In genomic region chr11:3014314-3014938, GRCh38 we compare ENCODE assay signal across 13 cellular contexts. TPM values are rescaled to one million over a fixed set of nuclear protein-coding genes. Genes with fewer than 3 reads are reported as not detected.
A peak's percentile ranks its signal among the peaks of the same experiment; 100 is the strongest.
DNase-seq lines count a peak whose midpoint lies in the region; ATAC-seq and TF ChIP-seq lines count a peak whose summit lies in the region.
"Had no signal": no experiment of that assay in that cellular context is flagged by ENCODE, and none has a peak within 500 bp of the region (broad histone marks: within the 10 kb centered on the region; RNA-seq: fewer than 3 reads in every experiment).

No MANE protein-coding gene starts in this region.

- WGBS in esophagus squamous epithelium, 2 donors, result 56 to 61% methylated on average over 9 to 12 of the region's 13 CpGs

- DNase-seq in T-helper 1 cell (peak; percentile 26 to 90 (median 66)), esophagus squamous epithelium (lab: John Stamatoyannopoulos, UW) (no peak), left lobe of liver (ENCODE audit: low spot score) (no peak), KBM-7 (no peak), erythroblast (lab: John Stamatoyannopoulos, UW) (no peak)
- DNase-seq in activated T-cell treated with anti-CD3 and anti-CD28 coated beads, Interleukin-2, amount 50 U/mL, for 24 hours, result peak; percentile 67
- peak; percentile 57 to 61 for DNase-seq in stimulated activated CD8-positive, alpha-beta memory T cell treated with anti-CD3 and anti-CD28 coated beads, Interleukin-7, amount 100 ng/mL, for 4 hours (ENCODE audit: low read depth in 2 of 2)
- DNase-seq: DMS79, NCI-H524 treated with DMSO at 0.1 percent for 48 hours had no signal

- peak overlapping the region; percentile 83 for H3K27ac Mint-ChIP-seq in activated T-cell treated with anti-CD3 and anti-CD28 coated beads, Interleukin-2, amount 50 U/mL, for 24 hours
- H3K27ac Mint-ChIP-seq: brain had no signal

- TF ChIP-seq CTCF in esophagus squamous epithelium (IDR thresholded peaks at IDR 0.05), result no peak

- H3K27me3 Mint-ChIP-seq in activated T-cell treated with anti-CD3 and anti-CD28 coated beads, Interleukin-2, amount 50 U/mL, for 24 hours, result no peaks in the 10 kb centered on the region
- H3K27me3 Mint-ChIP-seq: brain had no signal

- no peak overlapping the region for H3K4me3 ChIP-seq in esophagus squamous epithelium
- H3K4me3 ChIP-seq: vagina had no signal

- peaks cover 99% of the 10 kb centered on the region for H3K36me3 Mint-ChIP-seq in activated T-cell treated with anti-CD3 and anti-CD28 coated beads, Interleukin-2, amount 50 U/mL, for 24 hours (ENCODE audit: low read depth)

- peaks cover 76% of the 10 kb centered on the region for H3K4me1 Mint-ChIP-seq in activated T-cell treated with anti-CD3 and anti-CD28 coated beads, Interleukin-2, amount 50 U/mL, for 24 hours (ENCODE audit: low read depth)
- H3K4me1 Mint-ChIP-seq: brain had no signal

- peaks cover 0 to 30% (median 15%) of the 10 kb centered on the region in 3 donors for H3K4me1 ChIP-seq in esophagus squamous epithelium
- H3K4me1 ChIP-seq: vagina had no signal

- H3K9me3 Mint-ChIP-seq in activated T-cell treated with anti-CD3 and anti-CD28 coated beads, Interleukin-2, amount 50 U/mL, for 24 hours, result no peaks in the 10 kb centered on the region
- H3K9me3 Mint-ChIP-seq: brain had no signal

- no peak for TF ChIP-seq POLR2A in esophagus squamous epithelium (IDR thresholded peaks at IDR 0.05)
- no peak for TF ChIP-seq POLR2A in erythroblast (IDR thresholded peaks at IDR 0.05; ENCODE audit: low read length)

- no peaks in the 10 kb centered on the region for H3K9me3 ChIP-seq in esophagus squamous epithelium
- H3K9me3 ChIP-seq: vagina had no signal

- peaks cover 47 to 100% (median 59%) of the 10 kb centered on the region in 3 donors for H3K36me3 ChIP-seq in esophagus squamous epithelium

- intact Hi-C loops in esophagus squamous epithelium (cut with DNase I), result loop anchor here (10.0 kb wide), 1 partner anchor 70 kb away; no protein-coding TSS in a partner anchor

- peak overlapping the region in 3 of 4 donors; percentile 36 to 76 (median 59) for H3K27ac ChIP-seq in esophagus squamous epithelium
- H3K27ac ChIP-seq: vagina had no signal

- in situ Hi-C loops in KBM-7 (cut with MboI; ENCODE audit: low pct_unique_long_range_greater_than_20kb, low sequenced_read_pairs), result no loop called here

- peak overlapping the region; percentile 21 for H3K4me3 Mint-ChIP-seq in activated T-cell treated with anti-CD3 and anti-CD28 coated beads, Interleukin-2, amount 50 U/mL, for 24 hours
- H3K4me3 Mint-ChIP-seq: brain had no signal

- ATAC-seq in left lobe of liver (no peak), HG02885 (IDR thresholded peaks at IDR 0.05; ENCODE audit: poor library complexity, unreplicated experiment) (no peak)
- ATAC-seq: sciatic nerve had no signal

- no peaks in the 10 kb centered on the region for H3K27me3 ChIP-seq in esophagus squamous epithelium
- H3K27me3 ChIP-seq: vagina had no signal

RNA-seq across cellular contexts. Expression of gene NAP1L4, which starts 22.3 kb away (rescaled TPM):
- 100 to 1,000 TPM; 108 to 140 (median 121) TPM for total RNA-seq in esophagus squamous epithelium
- total RNA-seq in left lobe of liver, result 42.2 TPM

RNA-seq across cellular contexts. Expression of gene CARS1, which starts 42.8 kb away (rescaled TPM):
- total RNA-seq in esophagus squamous epithelium (10 to 100 TPM; 22.7 to 35.7 (median 28.4) TPM), left lobe of liver (21.0 TPM)

Comparison
In these comparisons a context has a peak if more than half of its experiments do, and no peak if none do; other contexts are left out.
1. DNase-seq: peak in T-helper 1 cell (5 of 5), activated T-cell treated with anti-CD3 and anti-CD28 coated beads, Interleukin-2, amount 50 U/mL, for 24 hours (single experiment) and stimulated activated CD8-positive, alpha-beta memory T cell treated with anti-CD3 and anti-CD28 coated beads, Interleukin-7, amount 100 ng/mL, for 4 hours (2 of 2); none in esophagus squamous epithelium (single experiment), left lobe of liver (single experiment), KBM-7 (single experiment) and erythroblast (0 of 2).